ENCODE assay signal across 10 cellular contexts in the genomic region with DNA sequence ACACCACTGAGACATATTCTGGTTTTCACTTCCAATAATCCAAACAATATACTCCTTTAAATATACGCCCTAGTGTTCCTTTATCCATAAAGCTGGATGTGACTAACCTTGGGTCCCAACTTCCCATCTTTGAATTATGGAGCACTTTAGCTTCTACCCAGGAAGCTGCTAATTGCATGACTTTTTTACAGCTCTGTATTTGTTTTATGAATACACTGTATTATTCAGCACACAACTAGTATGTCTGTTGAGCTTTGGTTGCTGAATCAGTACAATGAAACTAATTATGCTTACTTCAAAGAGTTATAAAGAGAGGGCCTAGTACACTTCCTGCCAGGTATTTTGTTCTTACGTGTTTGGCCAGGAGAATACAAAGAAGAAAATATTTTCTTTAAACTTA.
DNase-seq lines count a peak whose midpoint lies in the region; ATAC-seq and TF ChIP-seq lines count a peak whose summit lies in the region.
"Had no signal": no experiment of that assay in that cellular context is flagged by ENCODE, and none has a peak within 500 bp of the region (broad histone marks: within the 10 kb centered on the region; RNA-seq: fewer than 3 reads in every experiment).

No MANE protein-coding gene starts in this region.

- H3K36me3 Mint-ChIP-seq in Calu3 (ENCODE audit: insufficient read depth, unreplicated experiment) = peaks cover 5% of the 10 kb centered on the region
- peaks cover 3% of the 10 kb centered on the region for H3K36me3 Mint-ChIP-seq in central memory CD8-positive, alpha-beta T cell (ENCODE audit: insufficient read depth)
- H3K36me3 Mint-ChIP-seq in natural killer cell treated with Interleukin-12 subunit alpha and Interleukin-12 subunit beta and Interleukin-15 and Interleukin-18, amount 100 ng/mL, for 72 hours = no peaks in the 10 kb centered on the region
- H3K36me3 Mint-ChIP-seq in immature natural killer cell = peaks cover 5 to 14% (median 8%) of the 10 kb centered on the region in 3 donors

- H3K27me3 Mint-ChIP-seq in Calu3 (ENCODE audit: unreplicated experiment) (no peaks in the 10 kb centered on the region), immature natural killer cell (ENCODE audit: low read depth in 3 of 3) (no peaks in the 10 kb centered on the region)
- H3K27me3 Mint-ChIP-seq in central memory CD8-positive, alpha-beta T cell = no peaks in the 10 kb centered on the region
- H3K27me3 Mint-ChIP-seq in natural killer cell treated with Interleukin-12 subunit alpha and Interleukin-12 subunit beta and Interleukin-15 and Interleukin-18, amount 100 ng/mL, for 72 hours = no peaks in the 10 kb centered on the region

- H3K4me3 Mint-ChIP-seq in Calu3 (ENCODE audit: low read depth, unreplicated experiment) (no peak overlapping the region), immature natural killer cell (no peak overlapping the region)
- H3K4me3 Mint-ChIP-seq in central memory CD8-positive, alpha-beta T cell = no peak overlapping the region
- no peak overlapping the region for H3K4me3 Mint-ChIP-seq in natural killer cell treated with Interleukin-12 subunit alpha and Interleukin-12 subunit beta and Interleukin-15 and Interleukin-18, amount 100 ng/mL, for 72 hours

- DNase-seq in Calu3 (no peak), NCI-H69 (lab: John Stamatoyannopoulos, UW) (peak; percentile 86), immature natural killer cell (no peak), inferior parietal cortex (ENCODE audit: extremely low spot score) (no peak)
- no peak for DNase-seq in central memory CD8-positive, alpha-beta T cell (ENCODE audit: low spot score in 2 of 2)
- DNase-seq in natural killer cell treated with Interleukin-12 subunit alpha and Interleukin-12 subunit beta and Interleukin-15 and Interleukin-18, amount 100 ng/mL, for 72 hours (ENCODE audit: low spot score) = no peak
- DNase-seq: NCI-H2107, sigmoid colon had no signal

- peaks cover 7% of the 10 kb centered on the region for H3K9me3 Mint-ChIP-seq in Calu3 (ENCODE audit: low read depth, unreplicated experiment)
- no peaks in the 10 kb centered on the region for H3K9me3 Mint-ChIP-seq in central memory CD8-positive, alpha-beta T cell
- peaks cover 3% of the 10 kb centered on the region for H3K9me3 Mint-ChIP-seq in natural killer cell treated with Interleukin-12 subunit alpha and Interleukin-12 subunit beta and Interleukin-15 and Interleukin-18, amount 100 ng/mL, for 72 hours
- H3K9me3 Mint-ChIP-seq in immature natural killer cell = peaks cover 0 to 2% (median 0%) of the 10 kb centered on the region in 6 donors

- ATAC-seq in central memory CD8-positive, alpha-beta T cell (replicated peaks; ENCODE audit: extremely low read depth, poor library complexity, severe bottlenecking) = no peak
- ATAC-seq in natural killer cell treated with Interleukin-12 subunit alpha and Interleukin-12 subunit beta and Interleukin-15 and Interleukin-18, amount 100 ng/mL, for 72 hours = no peak
- ATAC-seq in HG03196 (IDR thresholded peaks at IDR 0.05; ENCODE audit: unreplicated experiment) (no peak), GM19023 (IDR thresholded peaks at IDR 0.05; ENCODE audit: unreplicated experiment) (no peak)

- intact Hi-C loops in Calu3 (cut with micrococcal nuclease; ENCODE audit: unreplicated experiment) = no loop called here

- H3K4me1 Mint-ChIP-seq in Calu3 (ENCODE audit: low read depth, unreplicated experiment) (peaks cover 16% of the 10 kb centered on the region), immature natural killer cell (peaks cover 7 to 18% of the 10 kb centered on the region in 2 donors)
- H3K4me1 Mint-ChIP-seq in central memory CD8-positive, alpha-beta T cell = peaks cover 21% of the 10 kb centered on the region
- peaks cover 9 to 11% of the 10 kb centered on the region in 2 donors for H3K4me1 Mint-ChIP-seq in natural killer cell treated with Interleukin-12 subunit alpha and Interleukin-12 subunit beta and Interleukin-15 and Interleukin-18, amount 100 ng/mL, for 72 hours (ENCODE audit: low read depth in 2 of 2)

- H3K27ac Mint-ChIP-seq in Calu3 (ENCODE audit: unreplicated experiment) = peak overlapping the region; percentile 54
- H3K27ac Mint-ChIP-seq in central memory CD8-positive, alpha-beta T cell (ENCODE audit: low read depth) = peak overlapping the region; percentile 22
- peak overlapping the region; percentile 69 for H3K27ac Mint-ChIP-seq in natural killer cell treated with Interleukin-12 subunit alpha and Interleukin-12 subunit beta and Interleukin-15 and Interleukin-18, amount 100 ng/mL, for 72 hours
- H3K27ac Mint-ChIP-seq in immature natural killer cell = peak overlapping the region in 3 of 6 donors; percentile 15 to 64 (median 36)

- BruUV-seq in Calu3 (replicated peaks; lab: Mats Ljungman, UMichigan) = no TSS peak

- CTCF ChIA-PET in Calu3 (lab: Charles Lee) = no interaction called here

- no peak for TF ChIP-seq CTCF in Calu3 (IDR thresholded peaks at IDR 0.05; ENCODE audit: unreplicated experiment)
